8 cellular contexts compared by ENCODE assay signal in the genomic region with DNA sequence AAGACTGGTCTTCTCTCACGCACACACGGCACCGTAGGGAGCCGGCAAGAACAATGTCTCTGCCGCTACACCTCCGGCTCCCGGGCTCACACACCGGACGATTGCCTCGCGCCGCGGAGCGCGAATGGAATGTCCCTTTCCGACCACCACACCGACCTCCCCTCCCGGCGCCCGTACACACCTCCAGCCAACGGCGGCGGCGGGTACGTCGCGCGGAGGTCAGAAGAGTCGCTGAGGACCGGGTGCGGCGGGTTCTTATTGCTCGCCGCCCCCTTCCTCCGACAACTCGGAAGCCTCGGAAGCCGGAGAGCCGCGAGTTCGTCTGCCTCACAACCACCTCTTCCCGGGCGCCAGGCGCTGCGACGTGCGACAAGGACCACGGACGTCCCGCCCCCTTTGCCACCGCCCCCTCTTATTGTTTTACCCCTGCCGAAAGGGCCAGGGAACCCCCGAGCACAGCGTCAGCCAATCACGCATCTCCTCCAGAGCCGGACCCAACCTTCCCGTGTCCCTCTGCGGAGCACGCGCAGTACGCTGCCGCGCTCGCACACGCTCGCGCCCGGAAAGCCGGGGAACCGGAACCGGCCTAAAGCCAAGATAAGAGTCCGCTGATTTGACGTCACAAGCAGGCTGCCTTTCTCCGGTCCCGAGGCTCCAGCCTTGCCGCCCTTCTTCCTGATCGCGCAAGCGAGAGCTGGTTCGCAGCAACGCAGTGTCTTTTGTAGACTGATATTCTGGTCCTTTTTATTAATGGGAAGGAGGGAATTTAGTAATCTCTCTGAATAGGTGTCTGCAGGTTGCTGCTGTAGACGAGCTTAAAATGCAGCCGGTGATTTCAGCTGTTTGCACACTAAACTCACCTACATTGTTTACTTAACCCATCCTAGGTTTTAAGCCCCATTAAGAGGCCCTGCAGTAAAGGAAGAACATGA. TPM values are rescaled to one million over a fixed set of nuclear protein-coding genes. Genes with fewer than 3 reads are reported as not detected.
DNase-seq lines count a peak whose midpoint lies in the region; ATAC-seq, FAIRE-seq and TF ChIP-seq lines count a peak whose summit lies in the region.

A gene (minus strand): TSS at position 385 of the 932 bp plus-strand sequence. CDS start 11,386 bp downstream, outside the sequence.

- peak within 1 kb of the TSS; percentile 98 for H3K4me3 Mint-ChIP-seq in activated CD4-positive, alpha-beta T cell treated with anti-CD3 and anti-CD28 coated beads for 36 hours

- H3K4me1 Mint-ChIP-seq in activated CD4-positive, alpha-beta T cell treated with anti-CD3 and anti-CD28 coated beads for 36 hours, result peaks cover 39% of the 10 kb centered on the region

- peaks cover 10 to 18% of the 10 kb centered on the region in 2 donors for H3K4me1 ChIP-seq in kidney (ENCODE audit: control insufficient read depth in 1 of 2, insufficient read depth in 1 of 2, low read depth in 1 of 2, low read length in 2 of 2)

- peak; percentile 87 for FAIRE-seq in kidney (lab: Jason Lieb, UNC)

- TF ChIP-seq CTCF in choroid plexus epithelial cell (conservative IDR thresholded peaks at IDR 0.05; ENCODE audit: low read depth, low read length) (no peak), kidney (IDR thresholded peaks at IDR 0.05; ENCODE audit: borderline replicate concordance, extremely low read depth, insufficient read depth) (no peak)

- peak within 1 kb of the TSS; percentile 95 to 100 for H3K27ac ChIP-seq in kidney (ENCODE audit: low read depth in 2 of 2, low read length in 2 of 2)

- H3K27me3 Mint-ChIP-seq in activated CD4-positive, alpha-beta T cell treated with anti-CD3 and anti-CD28 coated beads for 36 hours, result no peaks in the 10 kb centered on the region

- intact Hi-C loops in activated CD4-positive, alpha-beta T cell treated with anti-CD3 and anti-CD28 coated beads for 36 hours (cut with DNase I, micrococcal nuclease), result loop anchor here (1.0 to 10.0 kb wide), 11 partner anchors 9 to 1482 kb away; a partner anchor contains a TSS
- intact Hi-C loops in kidney (cut with DNase I), result no loop called here

- H3K36me3 Mint-ChIP-seq in activated CD4-positive, alpha-beta T cell treated with anti-CD3 and anti-CD28 coated beads for 36 hours (ENCODE audit: low read depth), result peaks cover 16% of the 10 kb centered on the region

- H3K36me3 ChIP-seq in kidney (ENCODE audit: control insufficient read depth in 1 of 2, insufficient read depth in 2 of 2, low read length in 2 of 2), result no peaks in the 10 kb centered on the region

- H3K9ac ChIP-seq in kidney (ENCODE audit: low read length in 2 of 2), result peak within 1 kb of the TSS; percentile 95 to 97

- ATAC-seq in HG03442 (IDR thresholded peaks at IDR 0.05; ENCODE audit: unreplicated experiment), result peak; percentile 93
- peak; percentile 96 for ATAC-seq in activated CD4-positive, alpha-beta T cell treated with anti-CD3 and anti-CD28 coated beads for 36 hours

- peak within 1 kb of the TSS; percentile 96 for H3K27ac Mint-ChIP-seq in activated CD4-positive, alpha-beta T cell treated with anti-CD3 and anti-CD28 coated beads for 36 hours

- POLR2A ChIA-PET in activated CD4-positive, alpha-beta T cell treated with anti-CD3 and anti-CD28 coated beads for 36 hours (lab: Charles Lee), result interaction anchor here (0.9 to 1.3 kb wide), 2 partner anchors 48 to 51 kb away, joined by 4 to 8 read pairs; a partner anchor contains a TSS

- H3K9me3 Mint-ChIP-seq in activated CD4-positive, alpha-beta T cell treated with anti-CD3 and anti-CD28 coated beads for 36 hours (ENCODE audit: low read depth), result no peaks in the 10 kb centered on the region

- no peaks in the 10 kb centered on the region for H3K9me3 ChIP-seq in kidney (ENCODE audit: control insufficient read depth in 1 of 2, low read length in 2 of 2)

- CTCF ChIA-PET in activated CD4-positive, alpha-beta T cell treated with anti-CD3 and anti-CD28 coated beads for 36 hours (lab: Charles Lee), result interaction anchor here (0.9 to 1.8 kb wide), 4 partner anchors 14 to 174 kb away, joined by 3 to 9 read pairs (median 4); a partner anchor contains a TSS

- H3K4me3 ChIP-seq in choroid plexus epithelial cell (ENCODE audit: low read depth, low read length) (peak within 1 kb of the TSS; percentile 94), kidney (ENCODE audit: low read length in 2 of 2) (peak within 1 kb of the TSS; percentile 84 to 94)

- DNase-seq in Ammon's horn (ENCODE audit: low spot score), result peak; percentile 99
- DNase-seq in GM19238 (ENCODE audit: insufficient read length, low spot score), result peak; percentile 84
- DNase-seq in NCI-H524 (lab: John Stamatoyannopoulos, UW), result peak; percentile 89 to 93
- DNase-seq in activated CD4-positive, alpha-beta T cell treated with anti-CD3 and anti-CD28 coated beads for 36 hours, result peak; percentile 98
- peak; percentile 99 for DNase-seq in choroid plexus epithelial cell (ENCODE audit: low read depth)
- peak; percentile 100 for DNase-seq in kidney
- DNase-seq in stimulated activated CD4-positive, alpha-beta T cell treated with anti-CD3 and anti-CD28 coated beads, Interleukin-15, amount 100 ng/mL, for 24 hours, result peak; percentile 98

RNA-seq across cellular contexts. Expression of the gene that starts here (rescaled TPM):
- total RNA-seq in activated CD4-positive, alpha-beta T cell treated with anti-CD3 and anti-CD28 coated beads for 36 hours, result 100 to 1,000 TPM; 127 to 137 TPM
- total RNA-seq in kidney, result 111 TPM
- polyA plus RNA-seq in kidney (ENCODE audit: insufficient read depth, low read depth, low replicate concordance), result 31.4 TPM

Comparison
In these comparisons a context has a peak if more than half of its experiments do, and no peak if none do; other contexts are left out.
1. Peak in every context shown above with its lines: DNase-seq, ATAC-seq, H3K4me3 ChIP-seq and H3K27ac ChIP-seq.